20 cellular contexts compared by ENCODE assay signal in genomic region chr12:67057072-67057471, GRCh38.
DNase-seq lines count a peak whose midpoint lies in the region; ATAC-seq and TF ChIP-seq lines count a peak whose summit lies in the region.
"Had no signal": no experiment of that assay in that cellular context is flagged by ENCODE, and none has a peak within 500 bp of the region (broad histone marks: within the 10 kb centered on the region; RNA-seq: fewer than 3 reads in every experiment).

No MANE protein-coding gene starts in this region.

- H3K36me3 ChIP-seq in esophagus (ENCODE audit: control insufficient read depth in 2 of 2, insufficient read depth in 2 of 2, low read length in 1 of 2): no peaks in the 10 kb centered on the region
- no peaks in the 10 kb centered on the region for H3K36me3 ChIP-seq in trophoblast cell (ENCODE audit: control insufficient read depth in 1 of 2, insufficient read depth in 2 of 2, low read length in 2 of 2)
- H3K36me3 ChIP-seq in brain microvascular endothelial cell (replicated peaks): no peaks in the 10 kb centered on the region
- H3K36me3 ChIP-seq: BLaER1, HAP-1 had no signal

- no peak overlapping the region for H3K18ac ChIP-seq in trophoblast cell (ENCODE audit: low read length)

- no peaks in the 10 kb centered on the region for H3K79me2 ChIP-seq in trophoblast cell (ENCODE audit: control insufficient read depth, insufficient read depth, low read length, poor library complexity)

- H3K27me3 ChIP-seq in esophagus (ENCODE audit: control insufficient read depth in 1 of 2, insufficient read depth in 2 of 2, low read length in 2 of 2): no peaks in the 10 kb centered on the region
- H3K27me3 ChIP-seq in trophoblast cell (ENCODE audit: insufficient read depth, low read length): no peaks in the 10 kb centered on the region
- no peaks in the 10 kb centered on the region for H3K27me3 ChIP-seq in brain microvascular endothelial cell (replicated peaks)
- H3K27me3 ChIP-seq: BLaER1 had no signal

- H3K4me3 ChIP-seq in esophagus (ENCODE audit: low read depth in 1 of 2, low read length in 2 of 2) (no peak overlapping the region), trophoblast cell (ENCODE audit: low read depth, low read length) (no peak overlapping the region), brain microvascular endothelial cell (ENCODE audit: low read depth, low read length) (no peak overlapping the region)
- H3K4me3 ChIP-seq: BLaER1, GM12878, HAP-1 had no signal

- WGBS in esophagus, 2 donors: 85 to 89% methylated on average over 5 of the region's 5 CpGs
- WGBS in trophoblast cell (ENCODE audit: extremely low coverage, insufficient coverage, insufficient read length): no CpG with 5 or more reads among the region's 5 CpGs

- ATAC-seq in HG02571 (IDR thresholded peaks at IDR 0.05; ENCODE audit: unreplicated experiment): no peak
- ATAC-seq: CD8-positive, alpha-beta T cell; GM12878 had no signal

- no peak overlapping the region for H3K23ac ChIP-seq in trophoblast cell (ENCODE audit: low read length)

- no peak overlapping the region for H3K4ac ChIP-seq in trophoblast cell (ENCODE audit: low read depth, low read length)

- no peak overlapping the region for H2AK5ac ChIP-seq in trophoblast cell (ENCODE audit: low read length)

- H3K27ac ChIP-seq in esophagus (ENCODE audit: low read depth in 2 of 2, low read length in 1 of 2): peak overlapping the region; percentile 56 to 77
- no peak overlapping the region for H3K27ac ChIP-seq in trophoblast cell (ENCODE audit: low read depth, low read length)
- H3K27ac ChIP-seq in brain microvascular endothelial cell: no peak overlapping the region
- H3K27ac ChIP-seq: 22Rv1, BLaER1, C4-2B had no signal

- in situ Hi-C loops in brain microvascular endothelial cell (cut with HindIII; ENCODE audit: low pct_ligation_motif_present, low sequenced_read_pairs): no loop called here

- H3K4me1 ChIP-seq in esophagus (ENCODE audit: control insufficient read depth in 2 of 2, insufficient read depth in 2 of 2, low read length in 1 of 2) (no peaks in the 10 kb centered on the region), trophoblast cell (ENCODE audit: control insufficient read depth in 1 of 2, insufficient read depth in 2 of 2, low read length in 2 of 2) (peaks cover 3 to 6% of the 10 kb centered on the region in 2 experiments)
- H3K4me1 ChIP-seq: BLaER1, HAP-1 had no signal

- no peak overlapping the region for H3K4me2 ChIP-seq in trophoblast cell (ENCODE audit: low read length)
- H3K4me2 ChIP-seq: BLaER1 had no signal

- no peak for TF ChIP-seq CTCF in brain microvascular endothelial cell (IDR thresholded peaks at IDR 0.05; ENCODE audit: low read depth, low read length, missing control alignments)

- no peak overlapping the region for H2AFZ ChIP-seq in trophoblast cell (ENCODE audit: insufficient read depth, low read length, poor library complexity)

- H4K8ac ChIP-seq in trophoblast cell (ENCODE audit: low read depth, low read length): no peak overlapping the region

- no peaks in the 10 kb centered on the region for H3K9me3 ChIP-seq in esophagus (ENCODE audit: control insufficient read depth in 2 of 2, insufficient read depth in 1 of 2, low read depth in 1 of 2, low read length in 1 of 2)
- no peaks in the 10 kb centered on the region for H3K9me3 ChIP-seq in trophoblast cell (ENCODE audit: insufficient read depth, low read depth, low read length)
- H3K9me3 ChIP-seq: BLaER1, HAP-1 had no signal

- H4K12ac ChIP-seq in trophoblast cell (ENCODE audit: low read depth, low read length): peak overlapping the region; percentile 36

- no peak overlapping the region for H3K9ac ChIP-seq in trophoblast cell (ENCODE audit: low read length)
- H3K9ac ChIP-seq: BLaER1 had no signal

- no peaks in the 10 kb centered on the region for H3K79me1 ChIP-seq in trophoblast cell (ENCODE audit: low read length)

- no peak overlapping the region for H2BK5ac ChIP-seq in trophoblast cell (ENCODE audit: low read depth, low read length, poor library complexity)

- no peak overlapping the region for H2BK120ac ChIP-seq in trophoblast cell (ENCODE audit: insufficient read depth, low read length, poor library complexity)

- H3K14ac ChIP-seq in trophoblast cell (ENCODE audit: low read length): no peak overlapping the region

- H2BK12ac ChIP-seq in trophoblast cell (ENCODE audit: low read length): no peak overlapping the region

- DNase-seq in NCI-H82 (lab: John Stamatoyannopoulos, UW) (peak; percentile 42), NCI-H82 treated with DMSO at 0.1 percent for 48 hours (lab: John Stamatoyannopoulos, UW; ENCODE audit: unreplicated experiment) (no peak), trophoblast cell (no peak), brain microvascular endothelial cell (no peak)
- DNase-seq in activated CD8-positive, alpha-beta memory T cell treated with anti-CD3 and anti-CD28 coated beads for 24 hours: no peak
- DNase-seq: CD4-positive, CD25-positive, alpha-beta regulatory T cell; CD8-positive, alpha-beta T cell; DMS 273 treated with DMSO at 0.1 percent for 48 hours; DMS79; EL; GDM1; GOT3; HFFc6 had no signal

- no peak overlapping the region for H4K91ac ChIP-seq in trophoblast cell (ENCODE audit: low read depth, low read length)

Comparison
In these comparisons a context has a peak if more than half of its experiments do, and no peak if none do; other contexts are left out.
1. H3K27ac ChIP-seq: peak in esophagus (2 of 2); none in trophoblast cell (single experiment) and brain microvascular endothelial cell (single experiment).